Comparison of ENCODE assay signal across 8 cellular contexts in the genomic region with DNA sequence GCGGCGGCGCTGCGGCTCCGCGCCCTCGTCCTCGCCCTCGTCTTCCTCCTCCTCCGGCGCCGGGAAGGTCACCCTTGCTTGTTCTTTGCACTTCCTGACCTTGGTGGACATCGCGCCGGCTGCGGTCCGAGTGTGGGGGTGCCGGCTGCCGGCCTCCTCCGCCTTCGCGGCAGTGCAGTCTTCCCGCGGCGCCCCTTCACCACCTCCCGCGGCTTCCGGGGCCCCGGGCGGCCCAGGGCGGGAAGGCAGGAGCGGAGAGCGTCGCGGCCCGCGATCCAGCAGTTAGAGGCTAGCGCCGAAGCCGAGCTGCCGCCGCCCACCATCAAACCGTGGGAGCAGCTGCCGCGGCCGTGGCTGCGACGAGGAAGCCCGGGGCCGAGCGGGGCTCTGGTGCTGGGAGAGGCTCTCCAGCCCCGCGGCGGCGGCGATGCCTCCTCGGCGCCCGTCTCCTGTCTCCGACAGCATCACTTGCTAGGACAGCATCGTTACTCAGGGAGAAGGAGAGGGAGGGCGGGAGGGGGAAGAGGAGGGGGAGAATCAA. TPM values are rescaled to one million over a fixed set of nuclear protein-coding genes. Genes with fewer than 3 reads are reported as not detected.
DNase-seq lines count a peak whose midpoint lies in the region; ATAC-seq and TF ChIP-seq lines count a peak whose summit lies in the region.

Gene TRPC3, minus strand, starts transcription at position 491 of the 541 bp plus-strand sequence. Its CDS starts 380 bp downstream, at position 111.

- TF ChIP-seq POLR2A in lower leg skin (IDR thresholded peaks at IDR 0.05) = no peak

- peak within 1 kb of the TSS; percentile 78 for H3K4me3 Mint-ChIP-seq in dendritic cell treated with granulocyte-macrophage colony-stimulating factor and Interleukin-4, amounts not matched to agents 40 ng/mL and 50 ng/mL, for 4 days

- no peak within 1 kb of the TSS for H3K27ac Mint-ChIP-seq in dendritic cell treated with granulocyte-macrophage colony-stimulating factor and Interleukin-4, amounts not matched to agents 40 ng/mL and 50 ng/mL, for 4 days

- no peaks in the 10 kb centered on the region for H3K36me3 ChIP-seq in WERI-Rb-1

- ATAC-seq in HG03280 (IDR thresholded peaks at IDR 0.05; ENCODE audit: unreplicated experiment) (peak; percentile 22), GM18861 (IDR thresholded peaks at IDR 0.05; ENCODE audit: unreplicated experiment) (no peak)

- no peaks in the 10 kb centered on the region for H3K9me3 ChIP-seq in WERI-Rb-1 (ENCODE audit: severe bottlenecking)

- no peak within 1 kb of the TSS for H3K27ac ChIP-seq in WERI-Rb-1

- H3K9me3 Mint-ChIP-seq in dendritic cell treated with granulocyte-macrophage colony-stimulating factor and Interleukin-4, amounts not matched to agents 40 ng/mL and 50 ng/mL, for 4 days = no peaks in the 10 kb centered on the region

- H3K27me3 ChIP-seq in WERI-Rb-1 (ENCODE audit: insufficient read depth, low read depth, severe bottlenecking) = peaks cover 18% of the 10 kb centered on the region

- TF ChIP-seq CTCF in WERI-Rb-1 (IDR thresholded peaks at IDR 0.05; ENCODE audit: low read depth, low read length) = no peak
- TF ChIP-seq CTCF in lower leg skin (IDR thresholded peaks at IDR 0.05) = no peak

- peak within 1 kb of the TSS; percentile 66 for H3K4me3 ChIP-seq in WERI-Rb-1 (ENCODE audit: low read depth, low read length)
- peak within 1 kb of the TSS; percentile 22 for H3K4me3 ChIP-seq in lower leg skin (ENCODE audit: low read depth, poor library complexity, severe bottlenecking)

- peaks cover 13% of the 10 kb centered on the region for H3K4me1 Mint-ChIP-seq in dendritic cell treated with granulocyte-macrophage colony-stimulating factor and Interleukin-4, amounts not matched to agents 40 ng/mL and 50 ng/mL, for 4 days (ENCODE audit: low read depth)

- intact Hi-C loops in dendritic cell treated with granulocyte-macrophage colony-stimulating factor and Interleukin-4, amounts not matched to agents 40 ng/mL and 50 ng/mL, for 4 days (cut with micrococcal nuclease) = no loop called here
- intact Hi-C loops in lower leg skin (cut with DNase I; ENCODE audit: low total_unique reads) = no loop called here

- H3K27me3 Mint-ChIP-seq in dendritic cell treated with granulocyte-macrophage colony-stimulating factor and Interleukin-4, amounts not matched to agents 40 ng/mL and 50 ng/mL, for 4 days = peaks cover 68% of the 10 kb centered on the region

- 0 to 2% methylated on average over 10 to 21 of the region's 62 CpGs for WGBS in lower leg skin, 2 donors

- no peaks in the 10 kb centered on the region for H3K36me3 Mint-ChIP-seq in dendritic cell treated with granulocyte-macrophage colony-stimulating factor and Interleukin-4, amounts not matched to agents 40 ng/mL and 50 ng/mL, for 4 days (ENCODE audit: low read depth)

- DNase-seq in NCI-H345 (lab: John Stamatoyannopoulos, UW) (peak; percentile 20), NCI-H345 treated with DMSO at 0.1 percent for 48 hours (lab: John Stamatoyannopoulos, UW; ENCODE audit: unreplicated experiment) (no peak), WERI-Rb-1 (peak; percentile 48), lower leg skin (ENCODE audit: low spot score in 2 of 2) (no peak)
- DNase-seq in stimulated activated CD8-positive, alpha-beta memory T cell treated with anti-CD3 and anti-CD28 coated beads, Interleukin-4, amount 100 ng/mL, for 24 hours (ENCODE audit: low read depth) = peak; percentile 20

RNA-seq across cellular contexts. Expression of gene TRPC3, which starts in this region (rescaled TPM):
- total RNA-seq in lower leg skin = under 1 TPM; 0.06 to 0.38 (median 0.25) TPM

Comparison
In these comparisons a context has a peak if more than half of its experiments do, and no peak if none do; other contexts are left out.
1. DNase-seq: peak in NCI-H345 (single experiment), WERI-Rb-1 (single experiment) and stimulated activated CD8-positive, alpha-beta memory T cell treated with anti-CD3 and anti-CD28 coated beads, Interleukin-4, amount 100 ng/mL, for 24 hours (single experiment); none in NCI-H345 treated with DMSO at 0.1 percent for 48 hours (single experiment) and lower leg skin (0 of 2).